ENCODE assay signal across 11 cellular contexts in the genomic region with DNA sequence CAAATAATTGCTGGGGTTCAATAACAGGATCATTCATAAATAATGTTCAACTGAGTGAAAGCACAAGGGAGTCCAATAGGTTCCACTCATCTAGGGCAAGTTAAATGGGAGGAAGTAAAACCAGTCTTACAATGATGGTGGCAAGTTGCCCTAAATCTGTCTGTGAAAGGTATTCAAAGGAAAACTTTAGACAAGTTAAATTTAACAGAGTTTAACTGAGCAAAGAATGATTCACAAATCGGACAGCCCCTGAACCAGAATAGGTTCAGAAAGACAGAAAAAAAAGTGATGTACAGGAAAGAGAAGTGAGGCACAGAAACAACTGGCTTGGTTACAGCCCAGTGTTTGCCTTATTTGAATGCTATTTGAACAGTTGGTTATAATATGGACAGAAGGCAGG.
DNase-seq lines count a peak whose midpoint lies in the region; ATAC-seq and TF ChIP-seq lines count a peak whose summit lies in the region.
"Had no signal": no experiment of that assay in that cellular context is flagged by ENCODE, and none has a peak within 500 bp of the region (broad histone marks: within the 10 kb centered on the region; RNA-seq: fewer than 3 reads in every experiment).

No MANE protein-coding gene starts in this region.

- H3K4me2 ChIP-seq in osteoblast (ENCODE audit: insufficient read depth, low read length), result no peak overlapping the region

- H3K27me3 ChIP-seq in osteoblast (ENCODE audit: insufficient read depth, low read length) (no peaks in the 10 kb centered on the region), breast epithelium (no peaks in the 10 kb centered on the region)
- H3K27me3 ChIP-seq: tibial nerve had no signal

- peak overlapping the region; percentile 11 for H2AFZ ChIP-seq in osteoblast (ENCODE audit: low read length)

- DNase-seq in osteoblast (ENCODE audit: insufficient read length, low spot score, missing footprints) (no peak), AG08395 (ENCODE audit: low spot score) (no peak), SHP77 treated with DMSO at 0.1 percent for 48 hours (lab: John Stamatoyannopoulos, UW) (no peak), breast epithelium (ENCODE audit: low spot score in 2 of 2) (no peak)
- no peak for DNase-seq in stimulated activated CD4-positive, alpha-beta T cell treated with anti-CD3 and anti-CD28 coated beads, Interleukin-1b, Interleukin-23, amount 100 ng/mL, for 48 hours
- DNase-seq: retina, T-helper 17 cell had no signal

- ATAC-seq in GM19372 (IDR thresholded peaks at IDR 0.05; ENCODE audit: low read depth, unreplicated experiment) (peak; percentile 44), HG02763 (IDR thresholded peaks at IDR 0.05; ENCODE audit: unreplicated experiment) (peak; percentile 50), HG03521 (IDR thresholded peaks at IDR 0.05; ENCODE audit: unreplicated experiment) (peak; percentile 40)
- ATAC-seq: T-helper 17 cell had no signal

- no peak overlapping the region for H3K4me3 ChIP-seq in osteoblast (ENCODE audit: insufficient read depth, low read length)
- H3K4me3 ChIP-seq in breast epithelium, result no peak overlapping the region
- H3K4me3 ChIP-seq: tibial nerve had no signal

- H3K27ac ChIP-seq in osteoblast (ENCODE audit: low read depth, low read length), result no peak overlapping the region
- H3K27ac ChIP-seq in breast epithelium, result peak overlapping the region in 1 of 2 donors; percentile 25
- H3K27ac ChIP-seq: tibial nerve had no signal

- TF ChIP-seq CTCF in osteoblast (IDR thresholded peaks at IDR 0.05; ENCODE audit: extremely low read depth, low read depth, low read length) (no peak), breast epithelium (IDR thresholded peaks at IDR 0.05) (no peak)

- H3K9me3 ChIP-seq in osteoblast (ENCODE audit: low read depth, low read length), result no peaks in the 10 kb centered on the region
- no peaks in the 10 kb centered on the region for H3K9me3 ChIP-seq in breast epithelium
- H3K9me3 ChIP-seq: tibial nerve had no signal

- intact Hi-C loops in breast epithelium (cut with DNase I; ENCODE audit: low total_unique reads), result no loop called here

- TF ChIP-seq POLR2A in breast epithelium (IDR thresholded peaks at IDR 0.05), result no peak

- H3K4me1 ChIP-seq in osteoblast (ENCODE audit: insufficient read depth, low read length) (peaks cover 19% of the 10 kb centered on the region), breast epithelium (no peaks in the 10 kb centered on the region)
- H3K4me1 ChIP-seq: tibial nerve had no signal

- no peaks in the 10 kb centered on the region for H3K79me2 ChIP-seq in osteoblast (ENCODE audit: insufficient read depth, low read length)

- H3K36me3 ChIP-seq in osteoblast (ENCODE audit: insufficient read depth, low read length), result no peaks in the 10 kb centered on the region
- H3K36me3 ChIP-seq in breast epithelium, result no peaks in the 10 kb centered on the region
- H3K36me3 ChIP-seq: tibial nerve had no signal

- H4K20me1 ChIP-seq in osteoblast (ENCODE audit: insufficient read depth, low read length), result no peaks in the 10 kb centered on the region
